ENCODE assay signal across 1 cellular context in genomic region chr9:19408693-19409405, GRCh38.
A peak's percentile ranks its signal among the peaks of the same experiment; 100 is the strongest.
TF ChIP-seq lines count a peak whose summit lies in the region.

TSS of gene ACER2 (plus strand) at chr9:19409009. CDS start at chr9:19409085, 76 bp downstream.

TF ChIP-seq in GM12878, 131 proteins besides CTCF, POLR2A, EP300 and RAD21 (continued from another document):
- TF ChIP-seq NKRF (conservative IDR thresholded peaks at IDR 0.05) (peak; percentile 46; the same call in 1 of the 2 replicates), EGR1 (IDR thresholded peaks at IDR 0.05; ENCODE audit: borderline replicate concordance in 1 of 2, low read depth in 2 of 2, low read length in 2 of 2) (0 out of 3 replicates have a peak, but pooled peaks of 1 of the 2 experiments have one; percentile 15), CBX5 (IDR thresholded peaks at IDR 0.05; ENCODE audit: low read depth) (no peak), ZBTB40 (IDR thresholded peaks at IDR 0.05; ENCODE audit: borderline replicate concordance) (peak; percentile 61), SMARCA5 (IDR thresholded peaks at IDR 0.05) (0 out of 2 replicates have a peak, but pooled peaks have one; percentile 48), POLR2AphosphoS5 (IDR thresholded peaks at IDR 0.05; ENCODE audit: low read length) (peak; percentile 91)
